In the genomic region with DNA sequence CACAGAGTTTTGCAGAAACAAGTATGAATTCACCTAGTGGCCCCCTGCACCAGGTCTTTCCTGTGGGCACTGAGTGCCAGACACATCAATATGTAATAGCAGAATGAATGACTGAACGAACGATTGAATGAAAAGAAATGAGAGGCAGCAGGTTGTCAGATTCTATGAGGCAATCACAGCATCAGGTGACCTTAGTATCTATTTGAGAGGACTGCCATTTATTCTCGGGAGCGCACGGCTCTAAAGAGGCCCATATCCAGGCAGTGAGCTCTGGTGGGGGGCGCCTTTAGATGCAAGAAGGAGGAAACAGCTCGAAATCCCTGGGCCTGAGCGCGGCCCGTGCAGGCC, we compare ENCODE assay signal across 8 cellular contexts. TPM values are rescaled to one million over a fixed set of nuclear protein-coding genes. Genes with fewer than 3 reads are reported as not detected.
DNase-seq lines count a peak whose midpoint lies in the region; ATAC-seq, FAIRE-seq and TF ChIP-seq lines count a peak whose summit lies in the region.

No MANE protein-coding gene starts in this region.

- FAIRE-seq in kidney (lab: Jason Lieb, UNC): no peak

- intact Hi-C loops in kidney (cut with DNase I): no loop called here

- peaks cover 0 to 4% (median 0%) of the 10 kb centered on the region in 5 donors for H3K27me3 ChIP-seq in subcutaneous abdominal adipose tissue (ENCODE audit: control insufficient read depth in 5 of 5, insufficient read depth in 4 of 5, low read length in 5 of 5)

- peaks cover 5 to 7% of the 10 kb centered on the region in 2 donors for H3K36me3 ChIP-seq in kidney (ENCODE audit: control insufficient read depth in 1 of 2, insufficient read depth in 2 of 2, low read length in 2 of 2)
- H3K36me3 ChIP-seq in subcutaneous abdominal adipose tissue (ENCODE audit: control insufficient read depth in 5 of 5, insufficient read depth in 5 of 5, low read length in 5 of 5): peaks cover 0 to 7% (median 4%) of the 10 kb centered on the region in 5 donors

- TF ChIP-seq CTCF in GM12865 (IDR thresholded peaks at IDR 0.05; ENCODE audit: insufficient read depth, low read depth, low read length, missing control alignments) (no peak), kidney (IDR thresholded peaks at IDR 0.05; ENCODE audit: borderline replicate concordance, extremely low read depth, insufficient read depth) (no peak)

- peak; percentile 18 for ATAC-seq in HG03103 (IDR thresholded peaks at IDR 0.05; ENCODE audit: low read depth, unreplicated experiment)
- peak; percentile 25 to 34 for ATAC-seq in activated naive CD4-positive, alpha-beta T cell treated with anti-CD3 and anti-CD28 coated beads, Interleukin-2, amount 50 U/mL, for 72 hours
- ATAC-seq in HG03039 (IDR thresholded peaks at IDR 0.05; ENCODE audit: unreplicated experiment): no peak
- no peak for ATAC-seq in HG03460 (IDR thresholded peaks at IDR 0.05; ENCODE audit: unreplicated experiment)

- H3K36me3 Mint-ChIP-seq in activated naive CD4-positive, alpha-beta T cell treated with anti-CD3 and anti-CD28 coated beads, Interleukin-2, amount 50 U/mL, for 72 hours: peaks cover 0 to 5% of the 10 kb centered on the region in 2 donors

- no peaks in the 10 kb centered on the region for H3K9me3 ChIP-seq in kidney (ENCODE audit: control insufficient read depth in 1 of 2, low read length in 2 of 2)
- H3K9me3 ChIP-seq in subcutaneous abdominal adipose tissue (ENCODE audit: control insufficient read depth in 5 of 5, low read length in 5 of 5): no peaks in the 10 kb centered on the region

- no peak overlapping the region for H3K27ac Mint-ChIP-seq in activated naive CD4-positive, alpha-beta T cell treated with anti-CD3 and anti-CD28 coated beads, Interleukin-2, amount 50 U/mL, for 72 hours

- H3K27ac ChIP-seq in kidney (ENCODE audit: low read depth in 2 of 2, low read length in 2 of 2) (peak overlapping the region; percentile 87 to 92), subcutaneous abdominal adipose tissue (ENCODE audit: low read depth, low read length) (peak overlapping the region; percentile 59)

- DNase-seq in GM12865 (ENCODE audit: low read depth) (no peak), kidney (no peak), T-helper 9 cell (no peak)
- DNase-seq in activated naive CD4-positive, alpha-beta T cell treated with anti-CD3 and anti-CD28 coated beads, Interleukin-2, amount 50 U/mL, for 72 hours (ENCODE audit: low spot score in 2 of 2): no peak

- H3K4me1 ChIP-seq in kidney (ENCODE audit: control insufficient read depth in 1 of 2, insufficient read depth in 1 of 2, low read depth in 1 of 2, low read length in 2 of 2) (peaks cover 15 to 19% of the 10 kb centered on the region in 2 donors), subcutaneous abdominal adipose tissue (ENCODE audit: control insufficient read depth in 5 of 5, insufficient read depth in 5 of 5, low read length in 5 of 5) (peaks cover 5 to 38% (median 19%) of the 10 kb centered on the region in 5 donors)

- no peaks in the 10 kb centered on the region for H3K9me3 Mint-ChIP-seq in activated naive CD4-positive, alpha-beta T cell treated with anti-CD3 and anti-CD28 coated beads, Interleukin-2, amount 50 U/mL, for 72 hours

- H3K9ac ChIP-seq in kidney (ENCODE audit: low read length in 2 of 2) (peak overlapping the region; percentile 43 to 70), subcutaneous abdominal adipose tissue (ENCODE audit: low read length in 5 of 5) (peak overlapping the region in 4 of 5 donors; percentile 57 to 83 (median 78))

- H3K4me3 ChIP-seq in GM12865 (ENCODE audit: low read depth, low read length): peak overlapping the region; percentile 73
- H3K4me3 ChIP-seq in kidney (ENCODE audit: low read length in 2 of 2): peak overlapping the region; percentile 65 to 84
- H3K4me3 ChIP-seq in subcutaneous abdominal adipose tissue (ENCODE audit: low read depth in 1 of 5, low read length in 5 of 5): peak overlapping the region; percentile 73 to 86 (median 81)

RNA-seq across cellular contexts. Expression of a gene that starts 0.5 kb away (rescaled TPM):
- 1 to 10 TPM; 3.1 to 8.1 TPM for total RNA-seq in activated naive CD4-positive, alpha-beta T cell treated with anti-CD3 and anti-CD28 coated beads, Interleukin-2, amount 50 U/mL, for 72 hours
- total RNA-seq in kidney: 41.2 TPM
- 148 TPM for polyA plus RNA-seq in kidney (ENCODE audit: insufficient read depth, low read depth, low replicate concordance)

Comparison
In these comparisons a context has a peak if more than half of its experiments do, and no peak if none do; other contexts are left out.
1. ATAC-seq: peak in HG03103 (single experiment) and activated naive CD4-positive, alpha-beta T cell treated with anti-CD3 and anti-CD28 coated beads, Interleukin-2, amount 50 U/mL, for 72 hours (2 of 2); none in HG03039 (single experiment) and HG03460 (single experiment).
2. Peak in every context shown above with its lines, with median percentiles within 50 percentile points of each other: H3K4me3 ChIP-seq.